19 cellular contexts compared by ENCODE assay signal in the genomic region with DNA sequence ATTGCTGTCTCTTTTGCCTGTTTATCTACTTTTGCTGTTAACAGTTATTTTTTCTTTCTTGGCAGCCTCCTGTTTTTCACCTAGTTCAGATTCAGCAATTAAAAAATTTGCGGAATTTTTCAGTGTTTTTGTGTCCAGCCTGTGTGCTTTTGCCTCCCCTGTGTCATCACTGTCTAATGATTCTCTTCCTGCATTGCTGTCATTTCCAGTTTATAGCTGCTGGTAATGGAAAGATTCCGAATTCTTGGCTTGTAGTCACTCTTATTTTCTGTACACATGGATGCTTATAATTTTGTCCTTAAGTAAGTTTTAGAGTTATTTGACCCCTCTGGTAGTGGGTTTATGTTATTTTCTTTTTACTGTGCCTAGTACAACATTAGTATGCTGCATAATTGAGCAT. TPM values are rescaled to one million over a fixed set of nuclear protein-coding genes. Genes with fewer than 3 reads are reported as not detected.
DNase-seq lines count a peak whose midpoint lies in the region; ATAC-seq and TF ChIP-seq lines count a peak whose summit lies in the region.
"Had no signal": no experiment of that assay in that cellular context is flagged by ENCODE, and none has a peak within 500 bp of the region (broad histone marks: within the 10 kb centered on the region; RNA-seq: fewer than 3 reads in every experiment).

No MANE protein-coding gene starts in this region.

- H3K27me3 ChIP-seq in CD4-positive, CD25-positive, alpha-beta regulatory T cell (ENCODE audit: control insufficient read depth, insufficient read depth, low read length): no peaks in the 10 kb centered on the region
- H3K27me3 ChIP-seq in PC-3 (ENCODE audit: low read length): no peaks in the 10 kb centered on the region
- H3K27me3 ChIP-seq: BE2C, BLaER1 had no signal

- ATAC-seq in CD4-positive, CD25-positive, alpha-beta regulatory T cell (ENCODE audit: low read depth in 2 of 2): no peak
- ATAC-seq in memory B cell (ENCODE audit: low read depth) (no peak), PC-3 (no peak)

- no peaks in the 10 kb centered on the region for H3K9me3 ChIP-seq in CD4-positive, CD25-positive, alpha-beta regulatory T cell (ENCODE audit: control insufficient read depth in 2 of 2, low read length in 2 of 2)
- H3K9me3 ChIP-seq in PC-3 (ENCODE audit: low read length): no peaks in the 10 kb centered on the region
- H3K9me3 ChIP-seq: BE2C, BLaER1, Caco-2 had no signal

- no peak overlapping the region for H3K4me3 ChIP-seq in CD4-positive, CD25-positive, alpha-beta regulatory T cell (ENCODE audit: low read depth, low read length)
- no peak overlapping the region for H3K4me3 ChIP-seq in PC-3 (ENCODE audit: low read length)
- H3K4me3 ChIP-seq: BLaER1, GM12878 had no signal

- H3K4me3 Mint-ChIP-seq in CD4-positive, CD25-positive, alpha-beta regulatory T cell: peak overlapping the region in 1 of 4 donors; percentile 59
- H3K4me3 Mint-ChIP-seq in memory B cell: no peak overlapping the region
- no peak overlapping the region for H3K4me3 Mint-ChIP-seq in nephron progenitor cell
- H3K4me3 Mint-ChIP-seq: CD14-positive monocyte; CD4-positive, alpha-beta T cell; CD8-positive, alpha-beta T cell had no signal

- no peaks in the 10 kb centered on the region for H3K9me2 ChIP-seq in PC-3 (replicated peaks; ENCODE audit: low read length)

- no peak for DNase-seq in CD4-positive, CD25-positive, alpha-beta regulatory T cell
- DNase-seq in EH (ENCODE audit: low read depth) (peak; percentile 20), memory B cell (ENCODE audit: low spot score in 2 of 2) (no peak), PC-3 (no peak), nephron progenitor cell (no peak)
- DNase-seq: 8988T; ACHN; BE2C; C1 segment of cervical spinal cord; Caco-2; Calu3; CD4-positive, alpha-beta T cell; CD8-positive, alpha-beta T cell; DMS79 treated with DMSO at 0.1 percent for 48 hours; GDM1 had no signal

- no peak overlapping the region for H3K27ac ChIP-seq in CD4-positive, CD25-positive, alpha-beta regulatory T cell (ENCODE audit: insufficient read depth, low read length, poor library complexity, severe bottlenecking)
- H3K27ac ChIP-seq in PC-3 (ENCODE audit: low read length): no peak overlapping the region
- H3K27ac ChIP-seq: BLaER1 had no signal

- peaks cover 15 to 46% (median 33%) of the 10 kb centered on the region in 4 donors for H3K4me1 Mint-ChIP-seq in CD4-positive, CD25-positive, alpha-beta regulatory T cell
- H3K4me1 Mint-ChIP-seq in memory B cell (peaks cover 11% of the 10 kb centered on the region), nephron progenitor cell (peaks cover 18% of the 10 kb centered on the region)
- H3K4me1 Mint-ChIP-seq: CD14-positive monocyte had no signal

- H3K9ac ChIP-seq in PC-3 (ENCODE audit: low read length): no peak overlapping the region
- H3K9ac ChIP-seq: BLaER1 had no signal

- intact Hi-C loops in PC-3 (cut with micrococcal nuclease): no loop called here

- no peak for TF ChIP-seq CTCF in PC-3 (conservative IDR thresholded peaks at IDR 0.05; ENCODE audit: low read depth, low read length)
- TF ChIP-seq CTCF in nephron progenitor cell (IDR thresholded peaks at IDR 0.05): no peak

- peaks cover 44% of the 10 kb centered on the region for H3K36me3 Mint-ChIP-seq in CD4-positive, CD25-positive, alpha-beta regulatory T cell
- H3K36me3 Mint-ChIP-seq in memory B cell (peaks cover 11% of the 10 kb centered on the region), nephron progenitor cell (ENCODE audit: low read depth) (peaks cover 46% of the 10 kb centered on the region)

- H3K79me2 ChIP-seq in PC-3 (ENCODE audit: low read length): peaks cover 34% of the 10 kb centered on the region

- peaks cover 17% of the 10 kb centered on the region for H4K20me1 ChIP-seq in PC-3 (ENCODE audit: low read length)

- H2AFZ ChIP-seq in PC-3 (ENCODE audit: low read length): no peak overlapping the region

- H3K4me1 ChIP-seq in CD4-positive, CD25-positive, alpha-beta regulatory T cell (ENCODE audit: control insufficient read depth, insufficient read depth, low read length, poor library complexity, severe bottlenecking): peaks cover 5% of the 10 kb centered on the region
- no peaks in the 10 kb centered on the region for H3K4me1 ChIP-seq in PC-3 (ENCODE audit: insufficient read depth, low read length)
- H3K4me1 ChIP-seq: BE2C, BLaER1, Caco-2 had no signal

- H3K27me3 Mint-ChIP-seq in CD4-positive, CD25-positive, alpha-beta regulatory T cell: no peaks in the 10 kb centered on the region
- H3K27me3 Mint-ChIP-seq in memory B cell: no peaks in the 10 kb centered on the region
- H3K27me3 Mint-ChIP-seq in nephron progenitor cell (ENCODE audit: low read depth, poor library complexity): no peaks in the 10 kb centered on the region
- H3K27me3 Mint-ChIP-seq: CD4-positive, alpha-beta T cell had no signal

- POLR2A ChIA-PET in PC-3 (lab: Charles Lee; ENCODE audit: unreplicated experiment): no interaction called here

- no peak overlapping the region for H3K4me2 ChIP-seq in PC-3 (ENCODE audit: low read length)
- H3K4me2 ChIP-seq: BLaER1 had no signal

- CTCF ChIA-PET in PC-3 (lab: Charles Lee): no interaction called here

- no TSS peak for BruUV-seq in PC-3 (replicated peaks; lab: Mats Ljungman, UMichigan)

- H3F3A ChIP-seq in PC-3 (ENCODE audit: low read length, unreplicated experiment): no peaks in the 10 kb centered on the region

- no peaks in the 10 kb centered on the region for H3K9me3 Mint-ChIP-seq in CD4-positive, CD25-positive, alpha-beta regulatory T cell
- H3K9me3 Mint-ChIP-seq in memory B cell (no peaks in the 10 kb centered on the region), nephron progenitor cell (no peaks in the 10 kb centered on the region)
- H3K9me3 Mint-ChIP-seq: CD14-positive monocyte; CD4-positive, alpha-beta T cell; CD8-positive, alpha-beta T cell had no signal

- H3K36me3 ChIP-seq in CD4-positive, CD25-positive, alpha-beta regulatory T cell (ENCODE audit: control insufficient read depth, insufficient read depth, low read length): peaks cover 46% of the 10 kb centered on the region
- peaks cover 33% of the 10 kb centered on the region for H3K36me3 ChIP-seq in PC-3 (ENCODE audit: low read depth, low read length)

- peak overlapping the region in 2 of 3 donors; percentile 21 to 62 for H3K27ac Mint-ChIP-seq in CD4-positive, CD25-positive, alpha-beta regulatory T cell
- peak overlapping the region; percentile 42 for H3K27ac Mint-ChIP-seq in memory B cell
- H3K27ac Mint-ChIP-seq in nephron progenitor cell: no peak overlapping the region
- H3K27ac Mint-ChIP-seq: CD14-positive monocyte; CD4-positive, alpha-beta T cell; CD8-positive, alpha-beta T cell had no signal

RNA-seq across cellular contexts. Expression of gene GLRX3, which starts 25.1 kb away (rescaled TPM):
- 41.4 TPM for total RNA-seq in CD4-positive, CD25-positive, alpha-beta regulatory T cell
- 100 to 1,000 TPM in 1 of 4 donors, 10 to 100 TPM in 3; 79.5 to 123 (median 98.2) TPM for polyA plus RNA-seq in CD4-positive, CD25-positive, alpha-beta regulatory T cell
- 98.1 and 107 TPM in 2 replicates for total RNA-seq in PC-3 (2014; rRNA removed)

RNA-seq across cellular contexts. Expression of gene C10orf143, which starts 50.7 kb away (rescaled TPM):
- total RNA-seq in CD4-positive, CD25-positive, alpha-beta regulatory T cell: 7.7 TPM
- polyA plus RNA-seq in CD4-positive, CD25-positive, alpha-beta regulatory T cell: 10 to 100 TPM; 20.2 to 28.9 (median 24.1) TPM
- 0.29 TPM in 1 of 2 replicates, not detected in the other for total RNA-seq in PC-3 (2014; rRNA removed)
- total RNA-seq: G401 had no signal
